8 cellular contexts compared by ENCODE assay signal in genomic region chr13:33228645-33229445, GRCh38. TPM values are rescaled to one million over a fixed set of nuclear protein-coding genes. Genes with fewer than 3 reads are reported as not detected.
A peak's percentile ranks its signal among the peaks of the same experiment; 100 is the strongest.
DNase-seq lines count a peak whose midpoint lies in the region; ATAC-seq and TF ChIP-seq lines count a peak whose summit lies in the region.

No MANE protein-coding gene starts in this region.

- ATAC-seq in GM19467 (IDR thresholded peaks at IDR 0.05; ENCODE audit: unreplicated experiment), result peak; percentile 64
- no peak for ATAC-seq in HG03108 (IDR thresholded peaks at IDR 0.05; ENCODE audit: unreplicated experiment)

- peaks cover 24% of the 10 kb centered on the region for H3K9me3 ChIP-seq in MG63
- H3K9me3 ChIP-seq in osteoblast (ENCODE audit: low read depth, low read length), result peaks cover 2% of the 10 kb centered on the region

- peaks cover 61% of the 10 kb centered on the region for H3K36me3 ChIP-seq in MG63
- peaks cover 18% of the 10 kb centered on the region for H3K36me3 ChIP-seq in osteoblast (ENCODE audit: insufficient read depth, low read length)

- H3K27ac ChIP-seq in osteoblast (ENCODE audit: low read depth, low read length), result peak overlapping the region; percentile 97

- H3K4me3 ChIP-seq in MG63 (no peak overlapping the region), fibroblast of the aortic adventitia (ENCODE audit: low read depth, low read length) (no peak overlapping the region), osteoblast (ENCODE audit: insufficient read depth, low read length) (peak overlapping the region; percentile 54)

- H3K4me1 ChIP-seq in osteoblast (ENCODE audit: insufficient read depth, low read length), result peaks cover 72% of the 10 kb centered on the region

- peak; percentile 30 for DNase-seq in ELF-1 (ENCODE audit: low read depth, low spot score)
- DNase-seq in MG63, result peak; percentile 31
- peak; percentile 4 to 55 for DNase-seq in SW 1271 (lab: John Stamatoyannopoulos, UW)
- DNase-seq in fibroblast of the aortic adventitia (ENCODE audit: low read depth), result peak; percentile 74
- DNase-seq in osteoblast (ENCODE audit: insufficient read length, low spot score, missing footprints), result no peak
- DNase-seq in T-helper 9 cell, result no peak

- peak overlapping the region; percentile 15 for H2AFZ ChIP-seq in osteoblast (ENCODE audit: low read length)

- H3K79me2 ChIP-seq in osteoblast (ENCODE audit: insufficient read depth, low read length), result peaks cover 88% of the 10 kb centered on the region

- no peaks in the 10 kb centered on the region for H4K20me1 ChIP-seq in osteoblast (ENCODE audit: insufficient read depth, low read length)

- peak overlapping the region; percentile 80 for H3K4me2 ChIP-seq in osteoblast (ENCODE audit: insufficient read depth, low read length)

- TF ChIP-seq CTCF in fibroblast of the aortic adventitia (IDR thresholded peaks at IDR 0.05; ENCODE audit: insufficient read depth, low read length) (peak; percentile 97), osteoblast (IDR thresholded peaks at IDR 0.05; ENCODE audit: extremely low read depth, low read depth, low read length) (peak; percentile 96)

- H3K27me3 ChIP-seq in MG63 (no peaks in the 10 kb centered on the region), osteoblast (ENCODE audit: insufficient read depth, low read length) (no peaks in the 10 kb centered on the region)

RNA-seq across cellular contexts. Expression of gene STARD13, which starts 56.7 kb away (rescaled TPM):
- total RNA-seq in MG63 (2014; rRNA removed; shearing (Covaris generic); ENCODE audit: low replicate concordance), result 16.4 and 19.2 TPM in 2 replicates
- 7.8 and 11.0 TPM in 2 replicates for total RNA-seq in fibroblast of the aortic adventitia (ENCODE audit: low replicate concordance)
- total RNA-seq in osteoblast, result 28.2 and 28.3 TPM in 2 replicates

Comparison
In these comparisons a context has a peak if more than half of its experiments do, and no peak if none do; other contexts are left out.
1. DNase-seq: peak in ELF-1 (single experiment), MG63 (single experiment), SW 1271 (2 of 2) and fibroblast of the aortic adventitia (single experiment); none in osteoblast (single experiment) and T-helper 9 cell (single experiment).